Comparison of ENCODE assay signal across 25 cellular contexts in genomic region chr4:165192500-165192898, GRCh38.
"Had no signal": no experiment of that assay in that cellular context is flagged by ENCODE, and none has a peak within 500 bp of the region (broad histone marks: within the 10 kb centered on the region; RNA-seq: fewer than 3 reads in every experiment).

No MANE protein-coding gene starts in this region.

- H3K27me3 Mint-ChIP-seq: activated CD4-positive, alpha-beta memory T cell treated with anti-CD3 and anti-CD28 coated beads, Interleukin-2, amount 10 ng/mL, durations not matched to agents 7 days and 5 days; activated naive CD8-positive, alpha-beta T cell; naive thymus-derived CD4-positive, alpha-beta T cell had no signal

- H3K9me3 Mint-ChIP-seq: activated CD4-positive, alpha-beta memory T cell treated with anti-CD3 and anti-CD28 coated beads, Interleukin-2, amount 10 ng/mL, durations not matched to agents 7 days and 5 days; neural crest cell; stimulated activated effector memory CD8-positive, alpha-beta T cell treated with anti-CD3 and anti-CD28 coated beads, Interleukin-12 subunit alpha, Interleukin-12 subunit beta, amount 100 ng/mL, for 72 hours had no signal

- H3K36me3 ChIP-seq: heart right ventricle, lower lobe of right lung, vagina had no signal

- H3K27me3 ChIP-seq: testis, vagina had no signal

- H3K9me3 ChIP-seq: heart right ventricle, lower lobe of right lung, testis, vagina had no signal

- H3K4me1 Mint-ChIP-seq: neural crest cell had no signal

- H3K4me1 ChIP-seq: heart right ventricle, lower lobe of right lung, testis, vagina had no signal

- H3K27ac ChIP-seq: heart right ventricle, lower lobe of right lung, SK-N-MC, testis, vagina had no signal

- H3K4me3 Mint-ChIP-seq: activated CD4-positive, alpha-beta memory T cell treated with anti-CD3 and anti-CD28 coated beads, Interleukin-2, amount 10 ng/mL, durations not matched to agents 7 days and 5 days; activated naive CD8-positive, alpha-beta T cell; naive thymus-derived CD4-positive, alpha-beta T cell; neural crest cell; stimulated activated effector memory CD8-positive, alpha-beta T cell treated with anti-CD3 and anti-CD28 coated beads, Interleukin-12 subunit alpha, Interleukin-12 subunit beta, amount 100 ng/mL, for 72 hours; type B pancreatic cell had no signal

- ATAC-seq: heart right ventricle; left cardiac atrium; lower lobe of right lung; naive thymus-derived CD4-positive, alpha-beta T cell; sciatic nerve; stimulated activated effector memory CD8-positive, alpha-beta T cell treated with anti-CD3 and anti-CD28 coated beads, Interleukin-12 subunit alpha, Interleukin-12 subunit beta, amount 100 ng/mL, for 72 hours had no signal

- H3K36me3 Mint-ChIP-seq: activated naive CD8-positive, alpha-beta T cell; type B pancreatic cell had no signal

- H3K27ac Mint-ChIP-seq: activated CD4-positive, alpha-beta memory T cell treated with anti-CD3 and anti-CD28 coated beads, Interleukin-2, amount 10 ng/mL, durations not matched to agents 7 days and 5 days; activated naive CD8-positive, alpha-beta T cell; stimulated activated effector memory CD8-positive, alpha-beta T cell treated with anti-CD3 and anti-CD28 coated beads, Interleukin-12 subunit alpha, Interleukin-12 subunit beta, amount 100 ng/mL, for 72 hours; type B pancreatic cell had no signal

- DNase-seq: activated CD4-positive, alpha-beta memory T cell treated with anti-CD3 and anti-CD28 coated beads, Interleukin-2, amount 10 ng/mL, durations not matched to agents 7 days and 5 days; activated CD4-positive, alpha-beta T cell treated with anti-CD3 and anti-CD28 coated beads for 48 hours; activated CD4-positive, CD25-positive, alpha-beta regulatory T cell; activated T-cell treated with anti-CD3 and anti-CD28 coated beads, Interleukin-2, amount 50 U/mL, for 1 hour; amygdala; effector CD4-positive, alpha-beta T cell; foreskin fibroblast; heart right ventricle; islet precursor cell; left cardiac atrium; lower lobe of right lung; naive thymus-derived CD4-positive, alpha-beta T cell; occipital lobe; posterior cingulate gyrus; small intestine; stimulated activated CD4-positive, alpha-beta T cell treated with anti-CD3 and anti-CD28 coated beads, Interleukin-2, amount 100 ng/mL, for 24 hours; T-helper 9 cell; testis had no signal

- H3K4me3 ChIP-seq: heart right ventricle, lower lobe of right lung, SK-N-MC, testis, vagina had no signal
